1 cellular context compared by ENCODE assay signal in the genomic region with DNA sequence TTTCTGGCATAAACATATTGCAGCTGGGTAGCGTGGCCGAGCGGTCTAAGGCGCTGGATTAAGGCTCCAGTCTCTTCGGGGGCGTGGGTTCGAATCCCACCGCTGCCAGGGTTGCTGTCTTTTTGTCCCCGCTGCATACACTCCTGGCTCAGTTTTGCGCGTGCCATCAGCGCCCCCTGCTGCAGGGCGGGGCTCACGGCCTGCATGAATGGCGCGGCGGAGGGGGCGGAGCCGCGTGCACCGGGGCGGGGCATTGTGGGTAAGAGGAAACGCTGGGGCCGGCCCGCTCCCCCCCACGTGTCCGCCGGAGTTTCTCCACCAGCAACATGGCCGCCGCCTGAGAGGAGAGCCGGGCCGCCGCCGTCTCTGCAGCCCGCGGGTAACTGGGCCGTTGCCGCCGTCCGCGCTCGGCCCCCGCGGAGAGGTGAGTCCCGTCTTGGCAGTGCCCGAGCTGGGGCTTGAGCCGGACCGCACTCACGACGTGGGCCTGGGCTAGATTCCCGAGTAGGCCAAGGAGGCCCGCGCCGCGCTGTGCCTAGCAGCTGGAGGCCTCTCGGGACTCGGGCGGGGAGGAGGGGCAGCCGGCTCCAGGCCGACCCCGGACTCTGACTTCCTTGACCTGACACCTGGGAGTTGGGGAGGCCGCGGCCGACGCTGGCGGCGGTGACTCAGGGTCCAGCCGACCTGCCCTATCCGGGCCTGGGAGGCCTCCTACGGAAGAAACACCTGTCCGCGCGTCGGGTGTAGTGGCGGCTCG.
TF ChIP-seq lines count a peak whose summit lies in the region.

TSS of gene POLR3E (plus strand) at position 296 of the 757 bp plus-strand sequence. CDS start 5,560 bp downstream, outside the sequence.

TF ChIP-seq in HepG2, 621 proteins besides CTCF, POLR2A, EP300 and RAD21 (continued from another document and continues in another):
- TF ChIP-seq BCLAF1 (IDR thresholded peaks at IDR 0.05) (no peak), ELF4 (CRISPR knock-in tag; IDR thresholded peaks at IDR 0.05; ENCODE audit: borderline replicate concordance) (peak; percentile 92), NFATC3 (CRISPR knock-in tag; IDR thresholded peaks at IDR 0.05) (peak; percentile 87; the same call in 1 of the 2 replicates), IRF2 (CRISPR knock-in tag; IDR thresholded peaks at IDR 0.05) (peak; percentile 99), HMG20B (CRISPR knock-in tag; conservative IDR thresholded peaks at IDR 0.05) (peak; percentile 24; the same call in 1 of the 2 replicates), ZNF567 (CRISPR knock-in tag; IDR thresholded peaks at IDR 0.05; ENCODE audit: borderline replicate concordance) (peak; percentile 75; the same call in 1 of the 2 replicates), ZNF614 (CRISPR knock-in tag; IDR thresholded peaks at IDR 0.05; ENCODE audit: borderline replicate concordance) (peak; percentile 99), ZFX (CRISPR knock-in tag; IDR thresholded peaks at IDR 0.05; ENCODE audit: low read depth) (peak; percentile 100), TRIM24 (CRISPR knock-in tag; IDR thresholded peaks at IDR 0.05) (no peak), ZNF746 (CRISPR knock-in tag; IDR thresholded peaks at IDR 0.05) (peak; percentile 93), MTA1 (CRISPR knock-in tag; IDR thresholded peaks at IDR 0.05; ENCODE audit: borderline replicate concordance) (peak; percentile 98; the same call in 1 of the 2 replicates), KLF6 (CRISPR knock-in tag; IDR thresholded peaks at IDR 0.05) (peak; percentile 95), POLR2AphosphoS2 (IDR thresholded peaks at IDR 0.05; ENCODE audit: low read depth, low read length) (peak; percentile 76; the same call in 1 of the 2 replicates), ARID2 (CRISPR knock-in tag; IDR thresholded peaks at IDR 0.05; ENCODE audit: borderline replicate concordance) (peak; percentile 100), ADNP (CRISPR knock-in tag; IDR thresholded peaks at IDR 0.05) (peak; percentile 89), ZNF124 (CRISPR knock-in tag; IDR thresholded peaks at IDR 0.05) (peak; percentile 99), ZNF329 (CRISPR knock-in tag; IDR thresholded peaks at IDR 0.05; ENCODE audit: low read depth) (peak; percentile 95), ZMYM3 (CRISPR knock-in tag; IDR thresholded peaks at IDR 0.05) (peak; percentile 91), RFXAP (CRISPR knock-in tag; IDR thresholded peaks at IDR 0.05; ENCODE audit: borderline replicate concordance) (peak; percentile 94), ZBTB1 (CRISPR knock-in tag; IDR thresholded peaks at IDR 0.05; ENCODE audit: borderline replicate concordance) (peak; percentile 17; the same call in 1 of the 2 replicates), ZMAT3 (CRISPR knock-in tag; conservative IDR thresholded peaks at IDR 0.05) (peak; percentile 71), SRY (CRISPR knock-in tag; IDR thresholded peaks at IDR 0.05) (peak; percentile 99), ZHX1 (CRISPR knock-in tag; IDR thresholded peaks at IDR 0.05; ENCODE audit: low read depth) (peak; percentile 73), ISL2 (CRISPR knock-in tag; IDR thresholded peaks at IDR 0.05) (peak; percentile 84; the same call in 1 of the 2 replicates), HHEX (CRISPR knock-in tag; IDR thresholded peaks at IDR 0.05) (no peak; the same call in 1 of the 2 replicates), FOXK1 (CRISPR knock-in tag; IDR thresholded peaks at IDR 0.05; ENCODE audit: borderline replicate concordance, low read depth) (peak; percentile 94), POLR2AphosphoS5 (IDR thresholded peaks at IDR 0.05; ENCODE audit: low read depth, low read length) (peak; percentile 75), ZFY (CRISPR knock-in tag; IDR thresholded peaks at IDR 0.05) (peak; percentile 100), ARNT (IDR thresholded peaks at IDR 0.05) (no peak), TEAD2 (CRISPR knock-in tag; IDR thresholded peaks at IDR 0.05) (peak; percentile 23; the same call in 1 of the 2 replicates), SMYD3 (CRISPR knock-in tag; IDR thresholded peaks at IDR 0.05) (peak; percentile 97; the same call in 1 of the 2 replicates), ZFP37 (CRISPR knock-in tag; IDR thresholded peaks at IDR 0.05; ENCODE audit: borderline replicate concordance) (peak; percentile 70; the same call in 1 of the 2 replicates), ZNF761 (CRISPR knock-in tag; conservative IDR thresholded peaks at IDR 0.05) (peak; percentile 78; the same call in 1 of the 2 replicates), FOXP1 (IDR thresholded peaks at IDR 0.05) (no peak), FOXP1 (CRISPR knock-in tag; IDR thresholded peaks at IDR 0.05) (peak; percentile 81; the same call in 1 of the 2 replicates), ZBTB8A (CRISPR knock-in tag; IDR thresholded peaks at IDR 0.05; ENCODE audit: borderline replicate concordance, low read depth) (peak; percentile 97), SP4 (CRISPR knock-in tag; IDR thresholded peaks at IDR 0.05) (peak; percentile 99), SETDB1 (CRISPR knock-in tag; IDR thresholded peaks at IDR 0.05; ENCODE audit: borderline replicate concordance) (no peak), ZNF773 (CRISPR knock-in tag; IDR thresholded peaks at IDR 0.05; ENCODE audit: borderline replicate concordance) (peak; percentile 9; the same call in 1 of the 2 replicates), ZFP62 (CRISPR knock-in tag; IDR thresholded peaks at IDR 0.05) (peak; percentile 100), HMGA1 (CRISPR knock-in tag; conservative IDR thresholded peaks at IDR 0.05) (no peak), ZNF451 (CRISPR knock-in tag; IDR thresholded peaks at IDR 0.05) (peak; percentile 98), TCF12 (IDR thresholded peaks at IDR 0.05) (no peak), TCF12 (CRISPR knock-in tag; IDR thresholded peaks at IDR 0.05) (no peak; the same call in none of the 2 replicates)
- TF ChIP-seq, protein P1, sequence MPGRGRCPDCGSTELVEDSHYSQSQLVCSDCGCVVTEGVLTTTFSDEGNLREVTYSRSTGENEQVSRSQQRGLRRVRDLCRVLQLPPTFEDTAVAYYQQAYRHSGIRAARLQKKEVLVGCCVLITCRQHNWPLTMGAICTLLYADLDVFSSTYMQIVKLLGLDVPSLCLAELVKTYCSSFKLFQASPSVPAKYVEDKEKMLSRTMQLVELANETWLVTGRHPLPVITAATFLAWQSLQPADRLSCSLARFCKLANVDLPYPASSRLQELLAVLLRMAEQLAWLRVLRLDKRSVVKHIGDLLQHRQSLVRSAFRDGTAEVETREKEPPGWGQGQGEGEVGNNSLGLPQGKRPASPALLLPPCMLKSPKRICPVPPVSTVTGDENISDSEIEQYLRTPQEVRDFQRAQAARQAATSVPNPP (CRISPR knock-in tag; IDR thresholded peaks at IDR 0.05): peak; percentile 100
- TF ChIP-seq, protein P2, sequence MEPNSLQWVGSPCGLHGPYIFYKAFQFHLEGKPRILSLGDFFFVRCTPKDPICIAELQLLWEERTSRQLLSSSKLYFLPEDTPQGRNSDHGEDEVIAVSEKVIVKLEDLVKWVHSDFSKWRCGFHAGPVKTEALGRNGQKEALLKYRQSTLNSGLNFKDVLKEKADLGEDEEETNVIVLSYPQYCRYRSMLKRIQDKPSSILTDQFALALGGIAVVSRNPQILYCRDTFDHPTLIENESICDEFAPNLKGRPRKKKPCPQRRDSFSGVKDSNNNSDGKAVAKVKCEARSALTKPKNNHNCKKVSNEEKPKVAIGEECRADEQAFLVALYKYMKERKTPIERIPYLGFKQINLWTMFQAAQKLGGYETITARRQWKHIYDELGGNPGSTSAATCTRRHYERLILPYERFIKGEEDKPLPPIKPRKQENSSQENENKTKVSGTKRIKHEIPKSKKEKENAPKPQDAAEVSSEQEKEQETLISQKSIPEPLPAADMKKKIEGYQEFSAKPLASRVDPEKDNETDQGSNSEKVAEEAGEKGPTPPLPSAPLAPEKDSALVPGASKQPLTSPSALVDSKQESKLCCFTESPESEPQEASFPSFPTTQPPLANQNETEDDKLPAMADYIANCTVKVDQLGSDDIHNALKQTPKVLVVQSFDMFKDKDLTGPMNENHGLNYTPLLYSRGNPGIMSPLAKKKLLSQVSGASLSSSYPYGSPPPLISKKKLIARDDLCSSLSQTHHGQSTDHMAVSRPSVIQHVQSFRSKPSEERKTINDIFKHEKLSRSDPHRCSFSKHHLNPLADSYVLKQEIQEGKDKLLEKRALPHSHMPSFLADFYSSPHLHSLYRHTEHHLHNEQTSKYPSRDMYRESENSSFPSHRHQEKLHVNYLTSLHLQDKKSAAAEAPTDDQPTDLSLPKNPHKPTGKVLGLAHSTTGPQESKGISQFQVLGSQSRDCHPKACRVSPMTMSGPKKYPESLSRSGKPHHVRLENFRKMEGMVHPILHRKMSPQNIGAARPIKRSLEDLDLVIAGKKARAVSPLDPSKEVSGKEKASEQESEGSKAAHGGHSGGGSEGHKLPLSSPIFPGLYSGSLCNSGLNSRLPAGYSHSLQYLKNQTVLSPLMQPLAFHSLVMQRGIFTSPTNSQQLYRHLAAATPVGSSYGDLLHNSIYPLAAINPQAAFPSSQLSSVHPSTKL (CRISPR knock-in tag; IDR thresholded peaks at IDR 0.05): peak; percentile 89
- TF ChIP-seq, protein P3, sequence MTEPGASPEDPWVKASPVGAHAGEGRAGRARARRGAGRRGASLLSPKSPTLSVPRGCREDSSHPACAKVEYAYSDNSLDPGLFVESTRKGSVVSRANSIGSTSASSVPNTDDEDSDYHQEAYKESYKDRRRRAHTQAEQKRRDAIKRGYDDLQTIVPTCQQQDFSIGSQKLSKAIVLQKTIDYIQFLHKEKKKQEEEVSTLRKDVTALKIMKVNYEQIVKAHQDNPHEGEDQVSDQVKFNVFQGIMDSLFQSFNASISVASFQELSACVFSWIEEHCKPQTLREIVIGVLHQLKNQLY (CRISPR knock-in tag; IDR thresholded peaks at IDR 0.05): peak; percentile 94; the same call in 1 of the 2 replicates
- TF ChIP-seq, protein P4, sequence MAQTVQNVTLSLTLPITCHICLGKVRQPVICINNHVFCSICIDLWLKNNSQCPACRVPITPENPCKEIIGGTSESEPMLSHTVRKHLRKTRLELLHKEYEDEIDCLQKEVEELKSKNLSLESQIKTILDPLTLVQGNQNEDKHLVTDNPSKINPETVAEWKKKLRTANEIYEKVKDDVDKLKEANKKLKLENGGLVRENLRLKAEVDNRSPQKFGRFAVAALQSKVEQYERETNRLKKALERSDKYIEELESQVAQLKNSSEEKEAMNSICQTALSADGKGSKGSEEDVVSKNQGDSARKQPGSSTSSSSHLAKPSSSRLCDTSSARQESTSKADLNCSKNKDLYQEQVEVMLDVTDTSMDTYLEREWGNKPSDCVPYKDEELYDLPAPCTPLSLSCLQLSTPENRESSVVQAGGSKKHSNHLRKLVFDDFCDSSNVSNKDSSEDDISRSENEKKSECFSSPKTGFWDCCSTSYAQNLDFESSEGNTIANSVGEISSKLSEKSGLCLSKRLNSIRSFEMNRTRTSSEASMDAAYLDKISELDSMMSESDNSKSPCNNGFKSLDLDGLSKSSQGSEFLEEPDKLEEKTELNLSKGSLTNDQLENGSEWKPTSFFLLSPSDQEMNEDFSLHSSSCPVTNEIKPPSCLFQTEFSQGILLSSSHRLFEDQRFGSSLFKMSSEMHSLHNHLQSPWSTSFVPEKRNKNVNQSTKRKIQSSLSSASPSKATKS (CRISPR knock-in tag; IDR thresholded peaks at IDR 0.05): peak; percentile 90; the same call in 1 of the 2 replicates
- TF ChIP-seq, protein P5, sequence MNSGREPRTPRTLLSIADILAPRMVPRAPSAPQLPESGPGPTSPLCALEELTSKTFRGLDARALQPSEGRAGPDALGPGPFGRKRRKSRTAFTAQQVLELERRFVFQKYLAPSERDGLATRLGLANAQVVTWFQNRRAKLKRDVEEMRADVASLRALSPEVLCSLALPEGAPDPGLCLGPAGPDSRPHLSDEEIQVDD (CRISPR knock-in tag; IDR thresholded peaks at IDR 0.05; ENCODE audit: borderline replicate concordance): peak; percentile 82
- TF ChIP-seq, protein P6, sequence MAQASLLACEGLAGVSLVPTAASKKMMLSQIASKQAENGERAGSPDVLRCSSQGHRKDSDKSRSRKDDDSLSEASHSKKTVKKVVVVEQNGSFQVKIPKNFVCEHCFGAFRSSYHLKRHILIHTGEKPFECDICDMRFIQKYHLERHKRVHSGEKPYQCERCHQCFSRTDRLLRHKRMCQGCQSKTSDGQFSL (CRISPR knock-in tag; IDR thresholded peaks at IDR 0.05): peak; percentile 98
